In genomic region chr6:125749864-125750691, GRCh38 we compare ENCODE assay signal across 8 cellular contexts. TPM values are rescaled to one million over a fixed set of nuclear protein-coding genes. Genes with fewer than 3 reads are reported as not detected.
DNase-seq lines count a peak whose midpoint lies in the region; FAIRE-seq and TF ChIP-seq lines count a peak whose summit lies in the region.

No MANE protein-coding gene starts in this region.

- peak overlapping the region in 1 of 2 experiments; percentile 75 for H3K23ac ChIP-seq in mesenchymal stem cell (ENCODE audit: low read length in 2 of 2)

- H2AFZ ChIP-seq in mesenchymal stem cell (ENCODE audit: low read depth, low read length), result peak overlapping the region; percentile 71

- no peak overlapping the region for H2AK5ac ChIP-seq in mesenchymal stem cell (ENCODE audit: low read length, severe bottlenecking)

- no peaks in the 10 kb centered on the region for H3K36me3 ChIP-seq in mesenchymal stem cell (ENCODE audit: control insufficient read depth in 1 of 2, insufficient read depth in 2 of 2, low read depth in 1 of 2, low read length in 2 of 2)
- H3K36me3 ChIP-seq in urinary bladder (ENCODE audit: insufficient read depth), result no peaks in the 10 kb centered on the region

- H3K4me1 ChIP-seq in mesenchymal stem cell (ENCODE audit: control insufficient read depth, insufficient read depth, low read depth, low read length), result peaks cover 22% of the 10 kb centered on the region
- H3K4me1 ChIP-seq in urinary bladder (ENCODE audit: insufficient read depth), result no peaks in the 10 kb centered on the region

- H3K79me1 ChIP-seq in mesenchymal stem cell (replicated peaks; ENCODE audit: low read length, poor library complexity, severe bottlenecking), result no peaks in the 10 kb centered on the region

- no peak overlapping the region for H4K91ac ChIP-seq in mesenchymal stem cell (ENCODE audit: low read length)

- peak overlapping the region; percentile 64 for H3K9ac ChIP-seq in mesenchymal stem cell (ENCODE audit: low read length)

- H3K4me3 ChIP-seq in mesenchymal stem cell (ENCODE audit: insufficient read depth in 1 of 2, low read depth in 1 of 2, low read length in 2 of 2) (peak overlapping the region; percentile 79 to 82), urinary bladder (ENCODE audit: low read depth, low read length) (peak overlapping the region; percentile 76)

- peak; percentile 70 for FAIRE-seq in GM12891 (lab: Jason Lieb, UNC)

- no peak overlapping the region for H2BK120ac ChIP-seq in mesenchymal stem cell (ENCODE audit: low read depth, low read length)

- H3K27ac ChIP-seq in mesenchymal stem cell (ENCODE audit: low read length, poor library complexity, severe bottlenecking), result no peak overlapping the region
- no peak overlapping the region for H3K27ac ChIP-seq in urinary bladder (ENCODE audit: low read depth)

- H4K8ac ChIP-seq in mesenchymal stem cell (ENCODE audit: low read length), result peak overlapping the region; percentile 64

- H3K4ac ChIP-seq in mesenchymal stem cell (ENCODE audit: low read depth in 1 of 2, low read length in 2 of 2), result no peak overlapping the region

- 2% methylated on average over 34 of the region's 35 CpGs for WGBS in mesenchymal stem cell
- WGBS in urinary bladder, result 4% methylated on average over 35 of the region's 35 CpGs

- H3K18ac ChIP-seq in mesenchymal stem cell (ENCODE audit: low read depth in 1 of 2, low read length in 2 of 2), result peak overlapping the region in 1 of 2 experiments; percentile 62

- H2BK5ac ChIP-seq in mesenchymal stem cell (ENCODE audit: low read depth, low read length, poor library complexity, severe bottlenecking), result no peak overlapping the region

- no peak overlapping the region for H2BK15ac ChIP-seq in mesenchymal stem cell (ENCODE audit: low read depth, poor library complexity, severe bottlenecking)

- peaks cover 5 to 55% of the 10 kb centered on the region in 2 experiments for H3K27me3 ChIP-seq in mesenchymal stem cell (ENCODE audit: control insufficient read depth in 1 of 2, insufficient read depth in 1 of 2, low read length in 2 of 2)

- no peak for TF ChIP-seq POLR2A in GM12891 (IDR thresholded peaks at IDR 0.05; ENCODE audit: low read depth, low read length)

- no peak overlapping the region for H3K14ac ChIP-seq in mesenchymal stem cell (ENCODE audit: low read length in 2 of 2)

- peak overlapping the region; percentile 96 for H3K4me2 ChIP-seq in mesenchymal stem cell (ENCODE audit: low read length, poor library complexity, severe bottlenecking)

- no peaks in the 10 kb centered on the region for H3K9me3 ChIP-seq in mesenchymal stem cell (ENCODE audit: control insufficient read depth, low read length)

- DNase-seq in GM12891 (ENCODE audit: insufficient read length, low spot score) (no peak), NCI-H524 (lab: John Stamatoyannopoulos, UW) (peak; percentile 86 to 95), mesenchymal stem cell (no peak), NCI-H1048 (lab: John Stamatoyannopoulos, UW) (no peak), hepatic stellate cell (ENCODE audit: low spot score) (no peak), GM19238 (ENCODE audit: insufficient read length, low spot score) (no peak)
- peak; percentile 9 for DNase-seq in central memory CD4-positive, alpha-beta T cell

- no peak overlapping the region for H2BK12ac ChIP-seq in mesenchymal stem cell (ENCODE audit: low read length in 2 of 2)

TF ChIP-seq in GM12891, 5 proteins besides CTCF, POLR2A, EP300 and RAD21:
- no peak for TF ChIP-seq POLR2AphosphoS5 (IDR thresholded peaks at IDR 0.05; ENCODE audit: low read depth, low read length)
- no peak for TF ChIP-seq TAF1 (IDR thresholded peaks at IDR 0.05; ENCODE audit: low read depth, low read length)
- TF ChIP-seq PAX5 (IDR thresholded peaks at IDR 0.05; ENCODE audit: insufficient read depth, low read length, severe bottlenecking), result no peak
- no peak for TF ChIP-seq SPI1 (IDR thresholded peaks at IDR 0.05; ENCODE audit: low read depth, low read length)
- TF ChIP-seq POU2F2 (IDR thresholded peaks at IDR 0.05; ENCODE audit: low read depth, low read length), result no peak

RNA-seq across cellular contexts. Expression of gene HEY2, which starts 0.6 kb away (rescaled TPM):
- polyA plus RNA-seq in GM12891 (2012; ENCODE audit: low read depth, missing spikeins), result 0.14 TPM
- 0.29 TPM for polyA plus RNA-seq in mesenchymal stem cell (2013, experiment 1 of 2)
- 0.25 TPM for polyA plus RNA-seq in mesenchymal stem cell (2013, experiment 2 of 2)
- 5.6 TPM for total RNA-seq in urinary bladder
- polyA plus RNA-seq in urinary bladder, result 3.0 TPM

RNA-seq across cellular contexts. Expression of gene NCOA7, which starts 40.7 kb away (rescaled TPM):
- 25.1 TPM for polyA plus RNA-seq in GM12891 (2012; ENCODE audit: low read depth, missing spikeins)
- polyA plus RNA-seq in mesenchymal stem cell (2013, experiment 1 of 2), result 22.8 TPM
- 21.7 TPM for polyA plus RNA-seq in mesenchymal stem cell (2013, experiment 2 of 2)
- 38.0 TPM for total RNA-seq in urinary bladder
- polyA plus RNA-seq in urinary bladder, result 29.4 TPM

Comparison
In these comparisons a context has a peak if more than half of its experiments do, and no peak if none do; other contexts are left out.
1. DNase-seq: peak in NCI-H524 (2 of 2) and central memory CD4-positive, alpha-beta T cell (single experiment); none in GM12891 (single experiment), mesenchymal stem cell (single experiment), NCI-H1048 (single experiment), hepatic stellate cell (single experiment) and GM19238 (single experiment).